In genomic region chr7:135233570-135233969, GRCh38 we compare ENCODE assay signal across 36 cellular contexts. TPM values are rescaled to one million over a fixed set of nuclear protein-coding genes. Genes with fewer than 3 reads are reported as not detected.
"Had no signal": no experiment of that assay in that cellular context is flagged by ENCODE, and none has a peak within 500 bp of the region (broad histone marks: within the 10 kb centered on the region; RNA-seq: fewer than 3 reads in every experiment).

TSS of gene STRA8 (plus strand) at chr7:135233838. CDS start at chr7:135240525, 6,687 bp downstream.

- H3K27me3 Mint-ChIP-seq: type B pancreatic cell had no signal

- H3K36me3 ChIP-seq: colonic mucosa, esophagus muscularis mucosa, gastroesophageal sphincter, heart left ventricle, neural progenitor cell, pancreas, stomach, tibial artery had no signal

- H3K27ac Mint-ChIP-seq: dendritic cell treated with granulocyte-macrophage colony-stimulating factor and Interleukin-4, amounts not matched to agents 40 ng/mL and 50 ng/mL, for 4 days; mesothelial cell of epicardium; natural killer cell treated with Interleukin-12 subunit alpha and Interleukin-12 subunit beta and Interleukin-15 and Interleukin-18, amount 100 ng/mL, for 72 hours; neural progenitor cell; progenitor cell of endocrine pancreas; type B pancreatic cell had no signal

- H3K9ac ChIP-seq: neural progenitor cell had no signal

- H3K36me3 Mint-ChIP-seq: mesothelial cell of epicardium; naive B cell; natural killer cell treated with Interleukin-12 subunit alpha and Interleukin-12 subunit beta and Interleukin-15 and Interleukin-18, amount 100 ng/mL, for 72 hours; neural progenitor cell; type B pancreatic cell had no signal

- ATAC-seq: foreskin keratinocyte; gastroesophageal sphincter; heart left ventricle; mucosa of descending colon; natural killer cell treated with Interleukin-12 subunit alpha and Interleukin-12 subunit beta and Interleukin-15 and Interleukin-18, amount 100 ng/mL, for 72 hours; pancreas; sciatic nerve had no signal

- H3K4me1 ChIP-seq: colonic mucosa, esophagus muscularis mucosa, foreskin keratinocyte, gastroesophageal sphincter, heart left ventricle, neural progenitor cell, pancreas, stomach, tibial artery had no signal

- H3K4me3 Mint-ChIP-seq: dendritic cell treated with granulocyte-macrophage colony-stimulating factor and Interleukin-4, amounts not matched to agents 40 ng/mL and 50 ng/mL, for 4 days; mesothelial cell of epicardium; naive B cell; natural killer cell treated with Interleukin-12 subunit alpha and Interleukin-12 subunit beta and Interleukin-15 and Interleukin-18, amount 100 ng/mL, for 72 hours; neural progenitor cell; type B pancreatic cell had no signal

- H3K27me3 ChIP-seq: colonic mucosa, esophagus muscularis mucosa, foreskin keratinocyte, gastroesophageal sphincter, hepatocyte, neural progenitor cell, pancreas, stomach, tibial artery had no signal

- H3K9me3 Mint-ChIP-seq: mesothelial cell of epicardium; natural killer cell treated with Interleukin-12 subunit alpha and Interleukin-12 subunit beta and Interleukin-15 and Interleukin-18, amount 100 ng/mL, for 72 hours; neural progenitor cell; type B pancreatic cell had no signal

- H3K27ac ChIP-seq: colonic mucosa, esophagus muscularis mucosa, foreskin keratinocyte, gastroesophageal sphincter, heart left ventricle, hepatocyte, neural progenitor cell, pancreas, stomach, tibial artery had no signal

- H3K9me3 ChIP-seq: colonic mucosa, esophagus muscularis mucosa, gastroesophageal sphincter, heart left ventricle, mucosa of descending colon, pancreas, stomach, tibial artery had no signal

- H3K4me2 ChIP-seq: hepatocyte, neural progenitor cell, smooth muscle cell had no signal

- H2AFZ ChIP-seq: hepatocyte, neural progenitor cell had no signal

- H3K4me3 ChIP-seq: colonic mucosa, esophagus muscularis mucosa, gastroesophageal sphincter, heart left ventricle, hepatocyte, mucosa of descending colon, neural progenitor cell, pancreas, smooth muscle cell, stomach, tibial artery had no signal

- DNase-seq: colonic mucosa; effector memory CD4-positive, alpha-beta T cell; foreskin keratinocyte; heart left ventricle; kidney glomerular epithelial cell; mesenchymal stem cell; mucosa of descending colon; naive B cell; pancreas; stimulated activated CD4-positive, alpha-beta T cell treated with anti-CD3 and anti-CD28 coated beads, Interleukin-12 subunit alpha, Interleukin-12 subunit beta, amount 100 ng/mL, for 4 hours; stimulated activated CD4-positive, alpha-beta T cell treated with anti-CD3 and anti-CD28 coated beads, Interleukin-1b, Interleukin-23, amount 100 ng/mL, for 48 hours; stimulated activated CD4-positive, alpha-beta T cell treated with anti-CD3 and anti-CD28 coated beads, Interleukin-4, amount 100 ng/mL, for 1 hour; stimulated activated CD8-positive, alpha-beta memory T cell treated with anti-CD3 and anti-CD28 coated beads, Interleukin-4, amount 100 ng/mL, for 48 hours; stimulated activated naive CD4-positive, alpha-beta T cell treated with Interleukin-2 at 50 U/mL for 16 hours; stomach; tibial artery had no signal

RNA-seq across cellular contexts. Expression of gene STRA8, which starts in this region (rescaled TPM):
- total RNA-seq: chondrocyte; colonic mucosa; endothelial cell of umbilical vein; epithelial cell of proximal tubule; esophagus muscularis mucosa; fibroblast of lung; foreskin keratinocyte; gastroesophageal sphincter; heart left ventricle; hepatocyte; lung microvascular endothelial cell; mesothelial cell of epicardium; mucosa of descending colon; natural killer cell treated with Interleukin-12 subunit alpha and Interleukin-12 subunit beta and Interleukin-15 and Interleukin-18, amount 100 ng/mL, for 72 hours; pancreas; progenitor cell of endocrine pancreas; sciatic nerve; smooth muscle cell; stomach; subcutaneous adipose tissue; temporal lobe; urinary bladder had no signal
- polyA plus RNA-seq: endothelial cell of umbilical vein, fibroblast of lung, foreskin keratinocyte, heart left ventricle, hepatocyte, liver, smooth muscle cell, stomach, urinary bladder had no signal
